ENCODE assay signal across 1 cellular context in genomic region chr6:127716425-127716930, GRCh38.
TF ChIP-seq lines count a peak whose summit lies in the region.

No MANE protein-coding gene starts in this region.

TF ChIP-seq in HepG2, 621 proteins besides CTCF, POLR2A, EP300 and RAD21 (continued from another document):
- TF ChIP-seq HMGXB4 (CRISPR knock-in tag; IDR thresholded peaks at IDR 0.05; ENCODE audit: borderline replicate concordance in 1 of 2, low read depth in 1 of 2) = no peak
